Comparison of ENCODE assay signal across 23 cellular contexts in genomic region chr6:49527315-49527714, GRCh38. TPM values are rescaled to one million over a fixed set of nuclear protein-coding genes. Genes with fewer than 3 reads are reported as not detected.
DNase-seq lines count a peak whose midpoint lies in the region; ATAC-seq, FAIRE-seq and TF ChIP-seq lines count a peak whose summit lies in the region.
"Had no signal": no experiment of that assay in that cellular context is flagged by ENCODE, and none has a peak within 500 bp of the region (broad histone marks: within the 10 kb centered on the region; RNA-seq: fewer than 3 reads in every experiment).

No MANE protein-coding gene starts in this region.

- intact Hi-C loops in HepG2 (cut with micrococcal nuclease; ENCODE audit: unreplicated experiment): no loop called here
- intact Hi-C loops in gastrocnemius medialis (cut with DNase I; ENCODE audit: low total_unique reads): no loop called here

- no peak for ATAC-seq in activated naive CD8-positive, alpha-beta T cell treated with anti-CD3 and anti-CD28 coated beads, Interleukin-2, amount 10 ng/mL, durations not matched to agents 7 days and 5 days (ENCODE audit: low read depth)
- ATAC-seq in activated naive CD8-positive, alpha-beta T cell treated with anti-CD3 and anti-CD28 coated beads, Interleukin-2, amount 50 U/mL, for 24 hours: no peak
- ATAC-seq in HepG2 (no peak), GM18870 (IDR thresholded peaks at IDR 0.05; ENCODE audit: unreplicated experiment) (no peak), gastrocnemius medialis (no peak)
- ATAC-seq: CD8-positive, alpha-beta T cell had no signal

- TF ChIP-seq RAD21 in HepG2 (CRISPR knock-in tag; IDR thresholded peaks at IDR 0.05): no peak

- 17% methylated on average over 1 of the region's 1 CpG for WGBS in HepG2 (ENCODE audit: low lambda C conversion rate)

- TF ChIP-seq CTCF in VCaP (conservative IDR thresholded peaks at IDR 0.05) (no peak), HepG2 (CRISPR knock-in tag; IDR thresholded peaks at IDR 0.05) (no peak), gastrocnemius medialis (IDR thresholded peaks at IDR 0.05 in 4 of 5, conservative IDR thresholded peaks at IDR 0.05 in 1 of 5) (no peak)

- no peaks in the 10 kb centered on the region for H3K79me2 ChIP-seq in HepG2 (ENCODE audit: insufficient read depth, low read length)

- H3K36me3 Mint-ChIP-seq in activated naive CD8-positive, alpha-beta T cell treated with anti-CD3 and anti-CD28 coated beads, Interleukin-2, amount 10 ng/mL, durations not matched to agents 7 days and 5 days: no peaks in the 10 kb centered on the region
- H3K36me3 Mint-ChIP-seq in activated naive CD8-positive, alpha-beta T cell treated with anti-CD3 and anti-CD28 coated beads, Interleukin-2, amount 50 U/mL, for 24 hours (ENCODE audit: low read depth): no peaks in the 10 kb centered on the region
- H3K36me3 Mint-ChIP-seq: CD14-positive monocyte; CD8-positive, alpha-beta T cell had no signal

- no peak overlapping the region for H3K9ac ChIP-seq in HepG2 (ENCODE audit: insufficient read depth, low read depth, low read length)

- FAIRE-seq in HepG2 (lab: Jason Lieb, UNC): no peak
- FAIRE-seq: D721Med, GM12892, GM19239 had no signal

- peaks cover 10% of the 10 kb centered on the region for H3K27me3 Mint-ChIP-seq in activated naive CD8-positive, alpha-beta T cell treated with anti-CD3 and anti-CD28 coated beads, Interleukin-2, amount 10 ng/mL, durations not matched to agents 7 days and 5 days
- peaks cover 8% of the 10 kb centered on the region for H3K27me3 Mint-ChIP-seq in activated naive CD8-positive, alpha-beta T cell treated with anti-CD3 and anti-CD28 coated beads, Interleukin-2, amount 50 U/mL, for 24 hours

- no peak for DNase-seq in activated naive CD8-positive, alpha-beta T cell treated with anti-CD3 and anti-CD28 coated beads, Interleukin-2, amount 10 ng/mL, durations not matched to agents 7 days and 5 days
- DNase-seq in activated naive CD8-positive, alpha-beta T cell treated with anti-CD3 and anti-CD28 coated beads, Interleukin-2, amount 50 U/mL, for 24 hours: no peak
- no peak for DNase-seq in HepG2 (ENCODE audit: low spot score)
- peak; percentile 68 for DNase-seq in renal cortical epithelial cell (ENCODE audit: low read depth)
- DNase-seq in gastrocnemius medialis: no peak
- no peak for DNase-seq in NCI-H1694 (lab: John Stamatoyannopoulos, UW)
- DNase-seq: CD8-positive, alpha-beta T cell; COR-L47; DMS53; HCEC 1CT; HFFc6 had no signal

- H3K27ac Mint-ChIP-seq in activated naive CD8-positive, alpha-beta T cell treated with anti-CD3 and anti-CD28 coated beads, Interleukin-2, amount 10 ng/mL, durations not matched to agents 7 days and 5 days: peak overlapping the region; percentile 20
- H3K27ac Mint-ChIP-seq in activated naive CD8-positive, alpha-beta T cell treated with anti-CD3 and anti-CD28 coated beads, Interleukin-2, amount 50 U/mL, for 24 hours: no peak overlapping the region
- H3K27ac Mint-ChIP-seq: CD14-positive monocyte; CD8-positive, alpha-beta T cell; HFFc6 had no signal

- H3K4me2 ChIP-seq in HepG2 (ENCODE audit: low read depth, low read length): no peak overlapping the region; the same call in 1 of the 2 replicates

- CTCF ChIA-PET in HepG2 (lab: Yijun Ruan, JAX; ENCODE audit: low intra/inter-chr PET ratio, low total read pairs): no interaction called here

- peaks cover 2% of the 10 kb centered on the region for H3K4me1 Mint-ChIP-seq in activated naive CD8-positive, alpha-beta T cell treated with anti-CD3 and anti-CD28 coated beads, Interleukin-2, amount 10 ng/mL, durations not matched to agents 7 days and 5 days
- H3K4me1 Mint-ChIP-seq in activated naive CD8-positive, alpha-beta T cell treated with anti-CD3 and anti-CD28 coated beads, Interleukin-2, amount 50 U/mL, for 24 hours: no peaks in the 10 kb centered on the region

- no peak for TF ChIP-seq POLR2A in HepG2 (IDR thresholded peaks at IDR 0.05; ENCODE audit: insufficient read depth in 1 of 2, low read depth in 2 of 2, low read length in 2 of 2)
- no peak for TF ChIP-seq POLR2A in gastrocnemius medialis (IDR thresholded peaks at IDR 0.05)

- no peak overlapping the region for H3K4me3 Mint-ChIP-seq in activated naive CD8-positive, alpha-beta T cell treated with anti-CD3 and anti-CD28 coated beads, Interleukin-2, amount 10 ng/mL, durations not matched to agents 7 days and 5 days
- no peak overlapping the region for H3K4me3 Mint-ChIP-seq in activated naive CD8-positive, alpha-beta T cell treated with anti-CD3 and anti-CD28 coated beads, Interleukin-2, amount 50 U/mL, for 24 hours
- H3K4me3 Mint-ChIP-seq: CD14-positive monocyte; CD8-positive, alpha-beta T cell; HFFc6 had no signal

- no peak overlapping the region for H3K4me3 ChIP-seq in HepG2 (replicated peaks in 1 of 3; ENCODE audit: insufficient read depth in 1 of 3, low read depth in 2 of 3, low read length in 3 of 3)
- no peak overlapping the region for H3K4me3 ChIP-seq in gastrocnemius medialis

- no peaks in the 10 kb centered on the region for H3K9me3 Mint-ChIP-seq in activated naive CD8-positive, alpha-beta T cell treated with anti-CD3 and anti-CD28 coated beads, Interleukin-2, amount 10 ng/mL, durations not matched to agents 7 days and 5 days
- H3K9me3 Mint-ChIP-seq in activated naive CD8-positive, alpha-beta T cell treated with anti-CD3 and anti-CD28 coated beads, Interleukin-2, amount 50 U/mL, for 24 hours: no peaks in the 10 kb centered on the region
- H3K9me3 Mint-ChIP-seq: CD14-positive monocyte; CD8-positive, alpha-beta T cell; HFFc6 had no signal

- no peak for TF ChIP-seq EP300 in HepG2 (IDR thresholded peaks at IDR 0.05; ENCODE audit: low read depth in 2 of 2, low read length in 2 of 2)
- no peak for TF ChIP-seq EP300 in HepG2 (CRISPR knock-in tag; IDR thresholded peaks at IDR 0.05; ENCODE audit: borderline replicate concordance)

- H3K27ac ChIP-seq in VCaP (peak overlapping the region; percentile 76; the same call in 1 of the 2 replicates), HepG2 (ENCODE audit: extremely low read length, insufficient read depth, low read length) (peak overlapping the region; percentile 9), gastrocnemius medialis (no peak overlapping the region)
- H3K27ac ChIP-seq: 22Rv1 had no signal

- POLR2A ChIA-PET in activated naive CD8-positive, alpha-beta T cell treated with anti-CD3 and anti-CD28 coated beads, Interleukin-2, amount 10 ng/mL, durations not matched to agents 7 days and 5 days (lab: Charles Lee): no interaction called here
- POLR2A ChIA-PET in HepG2 (lab: Yijun Ruan, JAX): no interaction called here

- peak overlapping the region; percentile 25 for H2AFZ ChIP-seq in HepG2 (ENCODE audit: low read length)

- no TSS peak for BruUV-seq in HepG2 (replicated peaks; lab: Mats Ljungman, UMichigan)

- H3K27me3 ChIP-seq in HepG2 (ENCODE audit: control insufficient read depth in 1 of 2, insufficient read depth in 2 of 2, low read length in 2 of 2): no peaks in the 10 kb centered on the region
- H3K27me3 ChIP-seq in gastrocnemius medialis: no peaks in the 10 kb centered on the region

- H3K36me3 ChIP-seq in HepG2 (replicated peaks in 1 of 2; ENCODE audit: control insufficient read depth in 1 of 2, insufficient read depth in 2 of 2, low read length in 2 of 2) (no peaks in the 10 kb centered on the region), gastrocnemius medialis (no peaks in the 10 kb centered on the region)

- H3K9me3 ChIP-seq in HepG2 (ENCODE audit: low read length): no peaks in the 10 kb centered on the region
- no peaks in the 10 kb centered on the region for H3K9me3 ChIP-seq in gastrocnemius medialis

- H3K4me1 ChIP-seq in HepG2 (ENCODE audit: insufficient read depth, low read length) (peaks cover 57% of the 10 kb centered on the region), gastrocnemius medialis (no peaks in the 10 kb centered on the region)

- in situ Hi-C loops in HepG2 (cut with HindIII; ENCODE audit: extremely low pct_ligation_motif_present, low pct_unique_long_range_greater_than_20kb) (loop anchor here (5.0 kb wide), 1 partner anchor 80 kb away; no protein-coding TSS in a partner anchor), gastrocnemius medialis (cut with MboI; ENCODE audit: low sequenced_read_pairs in 4 of 4) (loop anchor here in 1 of 4 donors (25.0 kb wide), 1 partner anchor 310 kb away; no protein-coding TSS in a partner anchor)

- H4K20me1 ChIP-seq in HepG2 (ENCODE audit: insufficient read depth, low read length): no peaks in the 10 kb centered on the region

RNA-seq across cellular contexts. Expression of gene C6orf141, which starts 23.2 kb away (rescaled TPM):
- total RNA-seq in activated naive CD8-positive, alpha-beta T cell treated with anti-CD3 and anti-CD28 coated beads, Interleukin-2, amount 10 ng/mL, durations not matched to agents 7 days and 5 days: under 1 TPM; 0.68 to 0.80 TPM
- total RNA-seq in HepG2 (2016; rRNA removed; fragmentation: Illumina TruSeq; extraction: Trizol) (not detected in 2 replicates), renal cortical epithelial cell (2.4 and 4.7 TPM in 2 replicates), gastrocnemius medialis (1 to 10 TPM in 3 of 4 donors, not detected in 1; 1.0 to 7.8 (median 1.5) TPM)
- not detected in 2 replicates for total RNA-seq in HepG2 (2016; cell fraction: cytosol; rRNA removed; fragmentation: Illumina TruSeq; extraction: Trizol; ENCODE audit: low read depth)
- total RNA-seq in HepG2 (2016; cell fraction: insoluble cytoplasmic fraction; rRNA removed; fragmentation: Illumina TruSeq; extraction: Trizol): not detected in 2 replicates
- not detected in 2 replicates for total RNA-seq in HepG2 (2016; cell fraction: membrane; rRNA removed; fragmentation: Illumina TruSeq; extraction: Trizol)
- not detected in 2 replicates for total RNA-seq in HepG2 (2016; cell fraction: nucleus; rRNA removed; fragmentation: Illumina TruSeq; extraction: Trizol)
- 0.07 and 0.12 TPM in 2 replicates for polyA plus RNA-seq in HepG2 (2011; rRNA removed)
- not detected in 2 replicates for polyA plus RNA-seq in HepG2 (2011; cell fraction: cytosol; rRNA removed)
- polyA plus RNA-seq in HepG2 (2011; cell fraction: nucleus; rRNA removed): 0.29 TPM in 1 of 2 replicates, not detected in the other
- not detected in 2 replicates for polyA plus RNA-seq in HepG2 (2012)
- not detected in 2 replicates for polyA plus RNA-seq in HepG2 (2016; cell fraction: cytosol; fragmentation: Illumina TruSeq; extraction: Trizol; ENCODE audit: low read depth)
- polyA plus RNA-seq in HepG2 (2016; cell fraction: insoluble cytoplasmic fraction; fragmentation: Illumina TruSeq; extraction: Trizol; ENCODE audit: low read depth): not detected in 2 replicates
- not detected in 2 replicates for polyA plus RNA-seq in HepG2 (2016; cell fraction: membrane; fragmentation: Illumina TruSeq; extraction: Trizol; ENCODE audit: low read depth)
- polyA plus RNA-seq in HepG2 (2016; cell fraction: nucleus; fragmentation: Illumina TruSeq; extraction: Trizol; ENCODE audit: insufficient read depth, low read depth): not detected in 2 replicates
- polyA minus RNA-seq in HepG2 (2011; rRNA and poly(A)+ RNA removed; ENCODE audit: low replicate concordance): not detected in 2 replicates
- polyA minus RNA-seq in HepG2 (2011; cell fraction: cytosol; rRNA and poly(A)+ RNA removed): not detected in 2 replicates
- polyA minus RNA-seq in HepG2 (2011; cell fraction: nucleus; rRNA and poly(A)+ RNA removed): not detected in 2 replicates
- total RNA-seq: CD8-positive, alpha-beta T cell; HFFc6 had no signal
- polyA plus RNA-seq: CD14-positive monocyte had no signal

RNA-seq across cellular contexts. Expression of gene GLYATL3, which starts 27.6 kb away (rescaled TPM):
- total RNA-seq in activated naive CD8-positive, alpha-beta T cell treated with anti-CD3 and anti-CD28 coated beads, Interleukin-2, amount 10 ng/mL, durations not matched to agents 7 days and 5 days: not detected
- not detected in 2 replicates for total RNA-seq in HepG2 (2016; rRNA removed; fragmentation: Illumina TruSeq; extraction: Trizol)
- total RNA-seq in HepG2 (2016; cell fraction: cytosol; rRNA removed; fragmentation: Illumina TruSeq; extraction: Trizol; ENCODE audit: low read depth): not detected in 2 replicates
- not detected in 2 replicates for total RNA-seq in HepG2 (2016; cell fraction: insoluble cytoplasmic fraction; rRNA removed; fragmentation: Illumina TruSeq; extraction: Trizol)
- not detected in 2 replicates for total RNA-seq in HepG2 (2016; cell fraction: membrane; rRNA removed; fragmentation: Illumina TruSeq; extraction: Trizol)
- not detected in 2 replicates for total RNA-seq in HepG2 (2016; cell fraction: nucleus; rRNA removed; fragmentation: Illumina TruSeq; extraction: Trizol)
- polyA plus RNA-seq in HepG2 (2011; rRNA removed): 0.05 TPM in 1 of 2 replicates, not detected in the other
- polyA plus RNA-seq in HepG2 (2011; cell fraction: cytosol; rRNA removed): not detected in 2 replicates
- polyA plus RNA-seq in HepG2 (2011; cell fraction: nucleus; rRNA removed): not detected in 2 replicates
- polyA plus RNA-seq in HepG2 (2012): not detected in 2 replicates
- polyA plus RNA-seq in HepG2 (2016; cell fraction: cytosol; fragmentation: Illumina TruSeq; extraction: Trizol; ENCODE audit: low read depth): not detected in 2 replicates
- polyA plus RNA-seq in HepG2 (2016; cell fraction: insoluble cytoplasmic fraction; fragmentation: Illumina TruSeq; extraction: Trizol; ENCODE audit: low read depth): not detected in 2 replicates
- polyA plus RNA-seq in HepG2 (2016; cell fraction: membrane; fragmentation: Illumina TruSeq; extraction: Trizol; ENCODE audit: low read depth): not detected in 2 replicates
- polyA plus RNA-seq in HepG2 (2016; cell fraction: nucleus; fragmentation: Illumina TruSeq; extraction: Trizol; ENCODE audit: insufficient read depth, low read depth): not detected in 2 replicates
- polyA minus RNA-seq in HepG2 (2011; rRNA and poly(A)+ RNA removed; ENCODE audit: low replicate concordance): not detected in 2 replicates
- not detected in 2 replicates for polyA minus RNA-seq in HepG2 (2011; cell fraction: cytosol; rRNA and poly(A)+ RNA removed)
- not detected in 2 replicates for polyA minus RNA-seq in HepG2 (2011; cell fraction: nucleus; rRNA and poly(A)+ RNA removed)
- not detected in 2 replicates for total RNA-seq in renal cortical epithelial cell
- not detected for total RNA-seq in gastrocnemius medialis
- total RNA-seq: A673; CD8-positive, alpha-beta T cell; Daoy; G401; H4; HFFc6 had no signal
- polyA plus RNA-seq: BJ, CD14-positive monocyte had no signal

Comparison
In these comparisons a context has a peak if more than half of its experiments do, and no peak if none do; other contexts are left out.
1. H3K27ac ChIP-seq: peak in VCaP (single experiment) and HepG2 (single experiment); none in gastrocnemius medialis (0 of 4).